In genomic region chr17:7440823-7441174, GRCh38 we compare ENCODE assay signal across 8 cellular contexts.
DNase-seq lines count a peak whose midpoint lies in the region; ATAC-seq and TF ChIP-seq lines count a peak whose summit lies in the region.

No MANE protein-coding gene starts in this region.

- H3K4me3 Mint-ChIP-seq in nephron, result peak overlapping the region; percentile 97 to 99 (median 98)

- peak; percentile 27 for TF ChIP-seq CTCF in choroid plexus epithelial cell (conservative IDR thresholded peaks at IDR 0.05; ENCODE audit: low read depth, low read length)
- TF ChIP-seq CTCF in nephron (IDR thresholded peaks at IDR 0.05; ENCODE audit: unreplicated experiment in 3 of 3), result peak in 2 of 3 experiments; percentile 22 to 26

- peak overlapping the region; percentile 64 for H3K9ac ChIP-seq in ES-I3 (ENCODE audit: low read depth, low read length)

- H3K27ac Mint-ChIP-seq in nephron, result peak overlapping the region; percentile 97 to 99 (median 99)

- no peaks in the 10 kb centered on the region for H3K9me3 Mint-ChIP-seq in nephron

- no peaks in the 10 kb centered on the region for H3K36me3 ChIP-seq in ES-I3 (ENCODE audit: insufficient read depth, low read length)

- H3K27me3 Mint-ChIP-seq in nephron (ENCODE audit: low read depth), result peaks cover 20% of the 10 kb centered on the region

- ATAC-seq in HG02852 (IDR thresholded peaks at IDR 0.05; ENCODE audit: unreplicated experiment), result no peak

- H3K4me1 Mint-ChIP-seq in nephron, result peaks cover 67% of the 10 kb centered on the region

- H3K4me1 ChIP-seq in ES-I3 (ENCODE audit: insufficient read depth, low read length), result peaks cover 9% of the 10 kb centered on the region

- H3K9me3 ChIP-seq in ES-I3 (ENCODE audit: control insufficient read depth, insufficient read depth, low read length), result no peaks in the 10 kb centered on the region

- peak overlapping the region; percentile 51 for H3K4me3 ChIP-seq in choroid plexus epithelial cell (ENCODE audit: low read depth, low read length)

- H3K36me3 Mint-ChIP-seq in nephron (ENCODE audit: low read depth), result no peaks in the 10 kb centered on the region

- DNase-seq in NCI-H526 treated with DMSO at 0.1 percent for 48 hours (lab: John Stamatoyannopoulos, UW) (peak; percentile 26), choroid plexus epithelial cell (ENCODE audit: low read depth) (peak; percentile 39), SHP77 treated with DMSO at 0.1 percent for 48 hours (lab: John Stamatoyannopoulos, UW) (no peak), NOMO-1 (lab: John Stamatoyannopoulos, UW; ENCODE audit: unreplicated experiment in 2 of 2) (no peak)
- no peak for DNase-seq in central memory CD4-positive, alpha-beta T cell

Comparison
In these comparisons a context has a peak if more than half of its experiments do, and no peak if none do; other contexts are left out.
1. DNase-seq: peak in NCI-H526 treated with DMSO at 0.1 percent for 48 hours (single experiment) and choroid plexus epithelial cell (single experiment); none in SHP77 treated with DMSO at 0.1 percent for 48 hours (single experiment), central memory CD4-positive, alpha-beta T cell (single experiment) and NOMO-1 (0 of 2).